Comparison of ENCODE assay signal across 11 cellular contexts in the genomic region with DNA sequence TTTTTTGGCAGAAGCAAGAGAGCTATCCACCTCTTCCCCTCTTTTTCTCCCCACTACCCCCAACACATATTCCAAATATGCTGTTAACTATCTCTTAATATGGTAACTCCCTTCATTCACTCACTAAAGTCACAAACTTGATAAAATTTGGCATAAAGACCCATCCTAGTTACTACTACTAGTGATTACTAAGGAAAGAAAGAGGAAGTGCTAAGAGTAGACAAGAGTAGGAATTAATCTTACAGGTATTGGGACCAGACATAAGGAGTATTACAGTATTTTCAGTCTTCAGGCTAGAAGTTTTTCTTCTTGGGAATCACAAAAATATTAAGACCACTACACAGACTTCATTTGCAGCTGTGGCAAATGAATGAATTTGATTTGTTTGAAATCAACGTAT. TPM values are rescaled to one million over a fixed set of nuclear protein-coding genes. Genes with fewer than 3 reads are reported as not detected.
A peak's percentile ranks its signal among the peaks of the same experiment; 100 is the strongest.
DNase-seq lines count a peak whose midpoint lies in the region; ATAC-seq and TF ChIP-seq lines count a peak whose summit lies in the region.
"Had no signal": no experiment of that assay in that cellular context is flagged by ENCODE, and none has a peak within 500 bp of the region (broad histone marks: within the 10 kb centered on the region; RNA-seq: fewer than 3 reads in every experiment).

No MANE protein-coding gene starts in this region.

- H3K27me3 ChIP-seq in Loucy (ENCODE audit: insufficient read depth, low read length, poor library complexity, severe bottlenecking) (no peaks in the 10 kb centered on the region), neural progenitor cell (peaks cover 12% of the 10 kb centered on the region)

- no peak overlapping the region for H3K27ac Mint-ChIP-seq in neural progenitor cell
- H3K27ac Mint-ChIP-seq: CD4-positive, CD25-positive, alpha-beta regulatory T cell had no signal

- H3K9me3 ChIP-seq in Loucy (ENCODE audit: insufficient read depth, low read depth, low read length) (no peaks in the 10 kb centered on the region), neural progenitor cell (ENCODE audit: low read depth) (no peaks in the 10 kb centered on the region)
- H3K9me3 ChIP-seq: HAP-1 had no signal

- H2AFZ ChIP-seq in Loucy (ENCODE audit: low read length) (no peak overlapping the region), neural progenitor cell (replicated peaks) (no peak overlapping the region)

- peaks cover 18% of the 10 kb centered on the region for H3K4me1 Mint-ChIP-seq in neural progenitor cell

- no peaks in the 10 kb centered on the region for H4K20me1 ChIP-seq in Loucy (ENCODE audit: insufficient read depth, low read length, poor library complexity, severe bottlenecking)
- H4K20me1 ChIP-seq in neural progenitor cell (ENCODE audit: low read depth), result no peaks in the 10 kb centered on the region

- H3K9me2 ChIP-seq in Loucy (replicated peaks; ENCODE audit: low read depth, low read length), result no peaks in the 10 kb centered on the region

- H3K27ac ChIP-seq in neural progenitor cell (no peak overlapping the region), caudate nucleus (ENCODE audit: low read depth, low read length) (no peak overlapping the region)

- no peak for TF ChIP-seq CTCF in AG10803 (conservative IDR thresholded peaks at IDR 0.05; ENCODE audit: low read length)
- no peak for TF ChIP-seq CTCF in Loucy (conservative IDR thresholded peaks at IDR 0.05; ENCODE audit: low read length)
- TF ChIP-seq CTCF in epithelial cell of proximal tubule (conservative IDR thresholded peaks at IDR 0.05; ENCODE audit: low read depth, low read length), result no peak
- TF ChIP-seq CTCF in neural progenitor cell (IDR thresholded peaks at IDR 0.05), result no peak

- no peaks in the 10 kb centered on the region for H3K79me2 ChIP-seq in Loucy (ENCODE audit: insufficient read depth, low read length)
- no peaks in the 10 kb centered on the region for H3K79me2 ChIP-seq in neural progenitor cell (ENCODE audit: low read depth)

- H3K4me3 ChIP-seq in AG10803 (ENCODE audit: low read length), result peak overlapping the region; percentile 79
- H3K4me3 ChIP-seq in Loucy (ENCODE audit: low read length, poor library complexity, severe bottlenecking), result peak overlapping the region; percentile 92
- H3K4me3 ChIP-seq in epithelial cell of proximal tubule (ENCODE audit: low read depth, low read length), result peak overlapping the region; percentile 63
- H3K4me3 ChIP-seq in neural progenitor cell, result peak overlapping the region; percentile 59

- H3F3A ChIP-seq in Loucy (ENCODE audit: low read depth) (no peaks in the 10 kb centered on the region), neural progenitor cell (ENCODE audit: low read depth) (peaks cover 22% of the 10 kb centered on the region)

- no peaks in the 10 kb centered on the region for H3K36me3 Mint-ChIP-seq in neural progenitor cell
- H3K36me3 Mint-ChIP-seq: CD4-positive, CD25-positive, alpha-beta regulatory T cell had no signal

- H3K9ac ChIP-seq in Loucy (ENCODE audit: low read depth, low read length, poor library complexity, severe bottlenecking), result no peak overlapping the region
- H3K9ac ChIP-seq in neural progenitor cell, result no peak overlapping the region

- H3K4me1 ChIP-seq in Loucy (ENCODE audit: insufficient read depth, low read length, poor library complexity, severe bottlenecking), result peaks cover 34% of the 10 kb centered on the region
- H3K4me1 ChIP-seq in neural progenitor cell, result peaks cover 32% of the 10 kb centered on the region

- no peak for ATAC-seq in GM19455 (IDR thresholded peaks at IDR 0.05; ENCODE audit: unreplicated experiment)
- ATAC-seq: stimulated activated naive CD8-positive, alpha-beta T cell treated with anti-CD3 and anti-CD28 coated beads, Interleukin-15, Interleukin-2, amounts not matched to agents 100 U/mL and 50 U/mL, for 24 hours had no signal

- no peaks in the 10 kb centered on the region for H3K9me3 Mint-ChIP-seq in neural progenitor cell
- H3K9me3 Mint-ChIP-seq: CD4-positive, CD25-positive, alpha-beta regulatory T cell had no signal

- H3K4me3 Mint-ChIP-seq in neural progenitor cell, result no peak overlapping the region
- H3K4me3 Mint-ChIP-seq: CD4-positive, CD25-positive, alpha-beta regulatory T cell had no signal

- no peaks in the 10 kb centered on the region for H3K36me3 ChIP-seq in Loucy (ENCODE audit: insufficient read depth, low read length)
- no peaks in the 10 kb centered on the region for H3K36me3 ChIP-seq in neural progenitor cell
- H3K36me3 ChIP-seq: HAP-1 had no signal

- no peak for DNase-seq in AG10803 (ENCODE audit: low read depth)
- DNase-seq in epithelial cell of proximal tubule (ENCODE audit: low read depth), result no peak
- DNase-seq in neural progenitor cell (ENCODE audit: low spot score), result no peak
- no peak for DNase-seq in ecto neural progenitor cell (ENCODE audit: low spot score)
- no peak for DNase-seq in globus pallidus (ENCODE audit: low spot score)
- no peak for DNase-seq in caudate nucleus (lab: John Stamatoyannopoulos, UW)

- H3K27me3 Mint-ChIP-seq in neural progenitor cell (ENCODE audit: insufficient read depth, low read depth), result peaks cover 4% of the 10 kb centered on the region

- H3K4me2 ChIP-seq in Loucy (ENCODE audit: low read depth, low read length, poor library complexity, severe bottlenecking), result peak overlapping the region; percentile 96
- H3K4me2 ChIP-seq in neural progenitor cell, result peak overlapping the region; percentile 97

RNA-seq across cellular contexts. Expression of a gene that starts 2.2 kb away (rescaled TPM):
- total RNA-seq in epithelial cell of proximal tubule (3.5 and 12.1 TPM in 2 replicates), neural progenitor cell (ENCODE audit: low replicate concordance) (7.1 and 14.3 TPM in 2 replicates)
